ENCODE assay signal across 1 cellular context in the genomic region with DNA sequence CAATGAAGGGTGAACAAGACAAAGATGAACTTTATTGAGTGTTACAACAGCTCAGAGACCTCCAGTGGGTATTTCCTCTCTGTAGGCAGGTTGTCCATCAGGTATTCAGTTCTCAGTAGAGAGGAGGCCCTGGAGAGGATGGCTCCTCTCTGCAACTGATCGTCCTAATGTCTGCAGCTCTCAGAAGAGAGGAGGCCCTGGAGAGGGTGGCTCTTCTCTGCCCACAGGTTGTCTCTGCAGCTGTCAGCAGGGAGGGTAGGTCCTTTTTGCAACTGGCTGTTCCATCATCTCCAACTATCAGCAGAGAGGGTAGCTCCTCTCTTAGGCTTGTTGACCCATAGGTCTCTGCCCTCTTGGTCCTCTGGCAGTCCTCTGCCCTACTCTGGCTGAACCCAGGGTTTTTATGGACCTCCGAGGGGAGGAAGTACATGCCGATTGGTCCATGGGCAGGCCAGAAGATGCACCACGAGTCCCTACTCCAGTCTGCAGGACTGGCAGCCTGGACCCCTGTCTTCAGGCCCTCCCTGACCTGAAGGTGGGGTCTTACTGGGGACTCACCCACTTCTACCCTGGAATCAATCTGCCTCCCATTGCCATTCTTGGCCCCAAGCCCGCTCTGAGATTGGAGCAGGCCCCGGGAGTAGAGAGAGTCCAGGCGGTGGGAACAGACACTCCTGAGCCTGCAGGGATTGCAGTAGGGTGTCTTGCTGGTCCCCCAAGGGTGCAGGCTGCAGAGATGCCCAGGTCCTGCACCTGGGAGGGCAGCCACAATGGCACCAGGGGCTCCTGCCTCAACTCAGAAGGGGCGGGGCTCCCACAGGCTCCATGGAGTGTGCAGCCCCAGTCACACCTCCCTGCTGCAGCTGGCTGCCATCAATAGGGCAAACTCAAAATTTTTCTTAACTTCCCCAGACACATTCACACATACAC.
TF ChIP-seq lines count a peak whose summit lies in the region.

No MANE protein-coding gene starts in this region.

TF ChIP-seq in GM23338, 12 proteins besides CTCF, POLR2A, EP300 and RAD21:
- TF ChIP-seq, protein P1, sequence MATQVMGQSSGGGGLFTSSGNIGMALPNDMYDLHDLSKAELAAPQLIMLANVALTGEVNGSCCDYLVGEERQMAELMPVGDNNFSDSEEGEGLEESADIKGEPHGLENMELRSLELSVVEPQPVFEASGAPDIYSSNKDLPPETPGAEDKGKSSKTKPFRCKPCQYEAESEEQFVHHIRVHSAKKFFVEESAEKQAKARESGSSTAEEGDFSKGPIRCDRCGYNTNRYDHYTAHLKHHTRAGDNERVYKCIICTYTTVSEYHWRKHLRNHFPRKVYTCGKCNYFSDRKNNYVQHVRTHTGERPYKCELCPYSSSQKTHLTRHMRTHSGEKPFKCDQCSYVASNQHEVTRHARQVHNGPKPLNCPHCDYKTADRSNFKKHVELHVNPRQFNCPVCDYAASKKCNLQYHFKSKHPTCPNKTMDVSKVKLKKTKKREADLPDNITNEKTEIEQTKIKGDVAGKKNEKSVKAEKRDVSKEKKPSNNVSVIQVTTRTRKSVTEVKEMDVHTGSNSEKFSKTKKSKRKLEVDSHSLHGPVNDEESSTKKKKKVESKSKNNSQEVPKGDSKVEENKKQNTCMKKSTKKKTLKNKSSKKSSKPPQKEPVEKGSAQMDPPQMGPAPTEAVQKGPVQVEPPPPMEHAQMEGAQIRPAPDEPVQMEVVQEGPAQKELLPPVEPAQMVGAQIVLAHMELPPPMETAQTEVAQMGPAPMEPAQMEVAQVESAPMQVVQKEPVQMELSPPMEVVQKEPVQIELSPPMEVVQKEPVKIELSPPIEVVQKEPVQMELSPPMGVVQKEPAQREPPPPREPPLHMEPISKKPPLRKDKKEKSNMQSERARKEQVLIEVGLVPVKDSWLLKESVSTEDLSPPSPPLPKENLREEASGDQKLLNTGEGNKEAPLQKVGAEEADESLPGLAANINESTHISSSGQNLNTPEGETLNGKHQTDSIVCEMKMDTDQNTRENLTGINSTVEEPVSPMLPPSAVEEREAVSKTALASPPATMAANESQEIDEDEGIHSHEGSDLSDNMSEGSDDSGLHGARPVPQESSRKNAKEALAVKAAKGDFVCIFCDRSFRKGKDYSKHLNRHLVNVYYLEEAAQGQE (IDR thresholded peaks at IDR 0.05; ENCODE audit: unreplicated experiment), result no peak
